In genomic region chr2:5942204-5942603, GRCh38 we compare ENCODE assay signal across 1 cellular context.
TF ChIP-seq lines count a peak whose summit lies in the region.

No MANE protein-coding gene starts in this region.

TF ChIP-seq in GM12878, 131 proteins besides CTCF, POLR2A, EP300 and RAD21 (continued from another document):
- TF ChIP-seq ZNF592 (IDR thresholded peaks at IDR 0.05) = no peak
- no peak for TF ChIP-seq CREM (IDR thresholded peaks at IDR 0.05; ENCODE audit: low read depth)
- no peak for TF ChIP-seq GABPA (IDR thresholded peaks at IDR 0.05; ENCODE audit: low read depth)
- no peak for TF ChIP-seq FOS (IDR thresholded peaks at IDR 0.05; ENCODE audit: borderline replicate concordance, extremely low read depth, insufficient read length)
- TF ChIP-seq MTA3 (IDR thresholded peaks at IDR 0.05; ENCODE audit: borderline replicate concordance, low read length) = no peak
- no peak for TF ChIP-seq PBX3 (IDR thresholded peaks at IDR 0.05; ENCODE audit: insufficient replicate concordance, low read depth, low read length)
- TF ChIP-seq TCF12 (IDR thresholded peaks at IDR 0.05; ENCODE audit: low read depth, low read length) = no peak
- no peak for TF ChIP-seq ZBTB11 (CRISPR knock-in tag; IDR thresholded peaks at IDR 0.05)
- no peak for TF ChIP-seq ZNF217 (IDR thresholded peaks at IDR 0.05)
- no peak for TF ChIP-seq ZNF687 (IDR thresholded peaks at IDR 0.05)
- no peak for TF ChIP-seq BCL11A (IDR thresholded peaks at IDR 0.05; ENCODE audit: low read depth, low read length)
